In genomic region chr7:155343661-155344121, GRCh38 we compare ENCODE assay signal across 25 cellular contexts. TPM values are rescaled to one million over a fixed set of nuclear protein-coding genes. Genes with fewer than 3 reads are reported as not detected.
A peak's percentile ranks its signal among the peaks of the same experiment; 100 is the strongest.
DNase-seq lines count a peak whose midpoint lies in the region; ATAC-seq and TF ChIP-seq lines count a peak whose summit lies in the region.
"Had no signal": no experiment of that assay in that cellular context is flagged by ENCODE, and none has a peak within 500 bp of the region (broad histone marks: within the 10 kb centered on the region; RNA-seq: fewer than 3 reads in every experiment).

No MANE protein-coding gene starts in this region.

- H2AK5ac ChIP-seq in trophoblast cell (ENCODE audit: low read length): peak overlapping the region; percentile 12

- no peak overlapping the region for H4K91ac ChIP-seq in trophoblast cell (ENCODE audit: low read depth, low read length)

- H3K9ac ChIP-seq in BLaER1 treated with 17β-estradiol and CSF1 and Interleukin-3, amounts not matched to agents 10 nM and 100 nM: no peak overlapping the region
- no peak overlapping the region for H3K9ac ChIP-seq in trophoblast cell (ENCODE audit: low read length)

- no peak overlapping the region for H2AFZ ChIP-seq in trophoblast cell (ENCODE audit: insufficient read depth, low read length, poor library complexity)

- POLR2A ChIA-PET in HEK293 (lab: Yijun Ruan, JAX): no interaction called here

- peak overlapping the region in 8 of 11 experiments; percentile 24 to 100 (median 99); a peak in 12 of 22 replicates for H3K4me2 ChIP-seq in BLaER1 treated with 17β-estradiol and CSF1 and Interleukin-3, amounts not matched to agents 10 nM and 100 nM
- no peak overlapping the region for H3K4me2 ChIP-seq in trophoblast cell (ENCODE audit: low read length)

- no peaks in the 10 kb centered on the region for H3K9me3 ChIP-seq in BLaER1 treated with 17β-estradiol and CSF1 and Interleukin-3, amounts not matched to agents 10 nM and 100 nM (replicated peaks in 1 of 11)
- no peaks in the 10 kb centered on the region for H3K9me3 ChIP-seq in HEK293 (ENCODE audit: control insufficient read depth, insufficient read depth, low read depth, low read length)
- no peaks in the 10 kb centered on the region for H3K9me3 ChIP-seq in left lung
- H3K9me3 ChIP-seq in trophoblast cell (ENCODE audit: insufficient read depth, low read depth, low read length): peaks cover 7% of the 10 kb centered on the region
- H3K9me3 ChIP-seq: ascending aorta, heart right ventricle had no signal

- H3K4me3 ChIP-seq in BLaER1 treated with 17β-estradiol and CSF1 and Interleukin-3, amounts not matched to agents 10 nM and 100 nM: no peak overlapping the region
- H3K4me3 ChIP-seq in HEK293 (ENCODE audit: low read depth, low read length) (no peak overlapping the region), left lung (no peak overlapping the region), trophoblast cell (ENCODE audit: low read depth, low read length) (no peak overlapping the region)
- H3K4me3 ChIP-seq: ascending aorta, cardiac muscle cell, coronary artery had no signal

- no peak overlapping the region for H2BK12ac ChIP-seq in trophoblast cell (ENCODE audit: low read length)

- no peak overlapping the region for H2BK120ac ChIP-seq in trophoblast cell (ENCODE audit: insufficient read depth, low read length, poor library complexity)

- H3K36me3 ChIP-seq in BLaER1 treated with 17β-estradiol and CSF1 and Interleukin-3, amounts not matched to agents 10 nM and 100 nM: no peaks in the 10 kb centered on the region
- H3K36me3 ChIP-seq in HEK293 (ENCODE audit: control insufficient read depth in 2 of 2, insufficient read depth in 1 of 2, low read length in 2 of 2) (no peaks in the 10 kb centered on the region), left lung (no peaks in the 10 kb centered on the region), trophoblast cell (ENCODE audit: control insufficient read depth in 1 of 2, insufficient read depth in 2 of 2, low read length in 2 of 2) (no peaks in the 10 kb centered on the region)
- H3K36me3 ChIP-seq: ascending aorta, cardiac muscle cell, heart right ventricle had no signal

- no peak overlapping the region for H3K27ac ChIP-seq in BLaER1 treated with 17β-estradiol and CSF1 and Interleukin-3, amounts not matched to agents 10 nM and 100 nM
- H3K27ac ChIP-seq in HEK293 (ENCODE audit: extremely low read depth, low read depth, low read length) (no peak overlapping the region), left lung (no peak overlapping the region), trophoblast cell (ENCODE audit: low read depth, low read length) (no peak overlapping the region)
- H3K27ac ChIP-seq: ascending aorta, cardiac muscle cell, coronary artery, heart right ventricle, KMS-11, skin epidermis had no signal

- no peak overlapping the region for H3K4ac ChIP-seq in trophoblast cell (ENCODE audit: low read depth, low read length)

- H3K27me3 ChIP-seq in BLaER1 treated with 17β-estradiol and CSF1 and Interleukin-3, amounts not matched to agents 10 nM and 100 nM: peaks cover 0 to 38% (median 3%) of the 10 kb centered on the region in 11 experiments; a peak in 8 of 22 replicates
- H3K27me3 ChIP-seq in left lung: peaks cover 0 to 40% of the 10 kb centered on the region in 2 donors
- no peaks in the 10 kb centered on the region for H3K27me3 ChIP-seq in trophoblast cell (ENCODE audit: insufficient read depth, low read length)
- H3K27me3 ChIP-seq: ascending aorta had no signal

- WGBS in trophoblast cell (ENCODE audit: extremely low coverage, insufficient coverage, insufficient read length): no CpG with 5 or more reads among the region's 11 CpGs

- intact Hi-C loops in left lung (cut with DNase I): loop anchor here in 1 of 2 donors (5.0 to 10.0 kb wide), 3 partner anchors 151 to 429 kb away; no protein-coding TSS in a partner anchor

- H3K14ac ChIP-seq in trophoblast cell (ENCODE audit: low read length): no peak overlapping the region

- no peak overlapping the region for H4K8ac ChIP-seq in trophoblast cell (ENCODE audit: low read depth, low read length)

- peaks cover 3% of the 10 kb centered on the region for H3K79me1 ChIP-seq in trophoblast cell (ENCODE audit: low read length)

- CTCF ChIA-PET in HEK293 (lab: Yijun Ruan, JAX): interaction anchor here (0.7 to 3.3 kb wide), 7 partner anchors 13 to 440 kb away, joined by 3 to 29 read pairs (median 3); no protein-coding TSS in a partner anchor

- H3K18ac ChIP-seq in trophoblast cell (ENCODE audit: low read length): no peak overlapping the region

- H3K4me1 ChIP-seq in BLaER1 treated with 17β-estradiol and CSF1 and Interleukin-3, amounts not matched to agents 10 nM and 100 nM: peaks cover 21 to 57% (median 36%) of the 10 kb centered on the region in 10 experiments
- H3K4me1 ChIP-seq in HEK293 (ENCODE audit: control insufficient read depth, insufficient read depth, low read length): no peaks in the 10 kb centered on the region
- peaks cover 4 to 12% of the 10 kb centered on the region in 2 donors for H3K4me1 ChIP-seq in left lung
- no peaks in the 10 kb centered on the region for H3K4me1 ChIP-seq in trophoblast cell (ENCODE audit: control insufficient read depth in 1 of 2, insufficient read depth in 2 of 2, low read length in 2 of 2)

- DNase-seq in left lung: peak; percentile 24 to 42
- no peak for DNase-seq in trophoblast cell
- DNase-seq in NCI-H1092 treated with DMSO at 0.1 percent for 48 hours (lab: John Stamatoyannopoulos, UW): no peak
- DNase-seq in stimulated activated CD4-positive, alpha-beta T cell treated with anti-CD3 and anti-CD28 coated beads, Interleukin-2, amount 100 ng/mL, for 24 hours: no peak
- DNase-seq: activated naive CD8-positive, alpha-beta T cell treated with anti-CD3 and anti-CD28 coated beads, Interleukin-2, amount 10 ng/mL, durations not matched to agents 7 days and 5 days; C1 segment of cervical spinal cord; DMS79 treated with DMSO at 0.1 percent for 48 hours; effector memory CD4-positive, alpha-beta T cell; GF-D8; H9; heart right ventricle; kidney glomerular epithelial cell; MM.1S; NCI-H1417 treated with DMSO at 0.1 percent for 48 hours; NCI-H2081; NCI-H345; NCI-H774 had no signal

- no peak overlapping the region for H2BK5ac ChIP-seq in trophoblast cell (ENCODE audit: low read depth, low read length, poor library complexity)

- peaks cover 0 to 3% (median 0%) of the 10 kb centered on the region in 11 experiments; a peak in 3 of 22 replicates for H4K20me1 ChIP-seq in BLaER1 treated with 17β-estradiol and CSF1 and Interleukin-3, amounts not matched to agents 10 nM and 100 nM

- no peak overlapping the region for H4K12ac ChIP-seq in trophoblast cell (ENCODE audit: low read depth, low read length)

- H3K79me2 ChIP-seq in trophoblast cell (ENCODE audit: control insufficient read depth, insufficient read depth, low read length, poor library complexity): no peaks in the 10 kb centered on the region

- TF ChIP-seq CTCF in HEK293 (tag by site-specific recombination; IDR thresholded peaks at IDR 0.05) (no peak), left lung (IDR thresholded peaks at IDR 0.05) (no peak)

- ATAC-seq in left lung (no peak), HG02973 (IDR thresholded peaks at IDR 0.05; ENCODE audit: unreplicated experiment) (no peak)

- no peak overlapping the region for H3K23ac ChIP-seq in trophoblast cell (ENCODE audit: low read length)

TF ChIP-seq in HEK293, 187 proteins besides CTCF, POLR2A, EP300 and RAD21:
- TF ChIP-seq GLIS1 (tag by site-specific recombination; IDR thresholded peaks at IDR 0.05): peak; percentile 33
- no peak for TF ChIP-seq ZNF19 (tag by site-specific recombination; IDR thresholded peaks at IDR 0.05; ENCODE audit: low read depth)
- no peak for TF ChIP-seq ZNF266 (tag by site-specific recombination; IDR thresholded peaks at IDR 0.05; ENCODE audit: low read depth)
- TF ChIP-seq, protein P1, sequence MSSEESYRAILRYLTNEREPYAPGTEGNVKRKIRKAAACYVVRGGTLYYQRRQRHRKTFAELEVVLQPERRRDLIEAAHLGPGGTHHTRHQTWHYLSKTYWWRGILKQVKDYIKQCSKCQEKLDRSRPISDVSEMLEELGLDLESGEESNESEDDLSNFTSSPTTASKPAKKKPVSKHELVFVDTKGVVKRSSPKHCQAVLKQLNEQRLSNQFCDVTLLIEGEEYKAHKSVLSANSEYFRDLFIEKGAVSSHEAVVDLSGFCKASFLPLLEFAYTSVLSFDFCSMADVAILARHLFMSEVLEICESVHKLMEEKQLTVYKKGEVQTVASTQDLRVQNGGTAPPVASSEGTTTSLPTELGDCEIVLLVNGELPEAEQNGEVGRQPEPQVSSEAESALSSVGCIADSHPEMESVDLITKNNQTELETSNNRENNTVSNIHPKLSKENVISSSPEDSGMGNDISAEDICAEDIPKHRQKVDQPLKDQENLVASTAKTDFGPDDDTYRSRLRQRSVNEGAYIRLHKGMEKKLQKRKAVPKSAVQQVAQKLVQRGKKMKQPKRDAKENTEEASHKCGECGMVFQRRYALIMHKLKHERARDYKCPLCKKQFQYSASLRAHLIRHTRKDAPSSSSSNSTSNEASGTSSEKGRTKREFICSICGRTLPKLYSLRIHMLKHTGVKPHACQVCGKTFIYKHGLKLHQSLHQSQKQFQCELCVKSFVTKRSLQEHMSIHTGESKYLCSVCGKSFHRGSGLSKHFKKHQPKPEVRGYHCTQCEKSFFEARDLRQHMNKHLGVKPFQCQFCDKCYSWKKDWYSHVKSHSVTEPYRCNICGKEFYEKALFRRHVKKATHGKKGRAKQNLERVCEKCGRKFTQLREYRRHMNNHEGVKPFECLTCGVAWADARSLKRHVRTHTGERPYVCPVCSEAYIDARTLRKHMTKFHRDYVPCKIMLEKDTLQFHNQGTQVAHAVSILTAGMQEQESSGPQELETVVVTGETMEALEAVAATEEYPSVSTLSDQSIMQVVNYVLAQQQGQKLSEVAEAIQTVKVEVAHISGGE (tag by site-specific recombination; conservative IDR thresholded peaks at IDR 0.05; ENCODE audit: low read depth): no peak

RNA-seq across cellular contexts. Expression of gene INSIG1, which starts 46.0 kb away (rescaled TPM):
- 100 to 1,000 TPM in 1 of 2 donors, 10 to 100 TPM in 1; 64.9 to 170 TPM for total RNA-seq in left lung
- polyA plus RNA-seq in trophoblast cell (2013): 182 and 192 TPM in 2 replicates

Comparison
In these comparisons a context has a peak if more than half of its experiments do, and no peak if none do; other contexts are left out.
1. DNase-seq: peak in left lung (2 of 2); none in trophoblast cell (0 of 2), NCI-H1092 treated with DMSO at 0.1 percent for 48 hours (single experiment) and stimulated activated CD4-positive, alpha-beta T cell treated with anti-CD3 and anti-CD28 coated beads, Interleukin-2, amount 100 ng/mL, for 24 hours (0 of 2).